Comparison of ENCODE assay signal across 15 cellular contexts in genomic region chr5:142878111-142878510, GRCh38.
DNase-seq lines count a peak whose midpoint lies in the region; ATAC-seq, FAIRE-seq and TF ChIP-seq lines count a peak whose summit lies in the region.
"Had no signal": no experiment of that assay in that cellular context is flagged by ENCODE, and none has a peak within 500 bp of the region (broad histone marks: within the 10 kb centered on the region; RNA-seq: fewer than 3 reads in every experiment).

No MANE protein-coding gene starts in this region.

- no peak overlapping the region for H4K5ac ChIP-seq in H1 (ENCODE audit: insufficient read length, low read depth, low read length)

- DNase-seq in Calu3 = no peak
- DNase-seq in astrocyte (ENCODE audit: low read depth) = peak; percentile 71
- no peak for DNase-seq in H1 (ENCODE audit: low read depth in 1 of 2, low spot score in 2 of 2)
- no peak for DNase-seq in stimulated activated effector memory CD8-positive, alpha-beta T cell treated with anti-CD3 and anti-CD28 coated beads, Interleukin-12 subunit alpha, Interleukin-12 subunit beta, amount 100 ng/mL, for 72 hours (ENCODE audit: low spot score in 2 of 2)
- no peak for DNase-seq in upper lobe of right lung
- no peak for DNase-seq in activated CD8-positive, alpha-beta memory T cell treated with anti-CD3 and anti-CD28 coated beads, Interleukin-2, amount 10 ng/mL, durations not matched to agents 7 days and 5 days
- no peak for DNase-seq in upper lobe of left lung
- DNase-seq in left lobe of liver (ENCODE audit: low spot score) = no peak
- DNase-seq: ACHN; BE2C; CD4-positive, alpha-beta T cell; DMS79 treated with DMSO at 0.1 percent for 48 hours; GF-D8 had no signal

- H3K27me3 Mint-ChIP-seq in Calu3 (ENCODE audit: unreplicated experiment) = no peaks in the 10 kb centered on the region
- peaks cover 11% of the 10 kb centered on the region for H3K27me3 Mint-ChIP-seq in astrocyte (ENCODE audit: low read depth, unreplicated experiment)
- no peaks in the 10 kb centered on the region for H3K27me3 Mint-ChIP-seq in activated CD8-positive, alpha-beta memory T cell treated with anti-CD3 and anti-CD28 coated beads, Interleukin-2, amount 10 ng/mL, durations not matched to agents 7 days and 5 days
- H3K27me3 Mint-ChIP-seq: CD4-positive, alpha-beta T cell had no signal

- no peak for TF ChIP-seq CTCF in Calu3 (IDR thresholded peaks at IDR 0.05; ENCODE audit: unreplicated experiment)
- no peak for TF ChIP-seq CTCF in astrocyte (IDR thresholded peaks at IDR 0.05; ENCODE audit: insufficient read depth, low read depth, low read length)
- no peak for TF ChIP-seq CTCF in H1 (IDR thresholded peaks at IDR 0.05; ENCODE audit: control extremely low read depth in 1 of 3, insufficient read depth in 1 of 3, low read depth in 1 of 3, low read length in 3 of 3)
- no peak for TF ChIP-seq CTCF in upper lobe of right lung (IDR thresholded peaks at IDR 0.05)
- no peak for TF ChIP-seq CTCF in upper lobe of left lung (IDR thresholded peaks at IDR 0.05)

- no peak overlapping the region for H2BK5ac ChIP-seq in H1 (ENCODE audit: low read depth, low read length)

- H2AFZ ChIP-seq in astrocyte (ENCODE audit: low read depth, low read length) (no peak overlapping the region), H1 (ENCODE audit: low read length) (no peak overlapping the region)

- H2BK12ac ChIP-seq in H1 (ENCODE audit: low read depth, low read length) = peak overlapping the region; percentile 65; the same call in 1 of the 2 replicates

- H3K79me2 ChIP-seq in astrocyte (ENCODE audit: insufficient read depth, low read length) (no peaks in the 10 kb centered on the region), H1 (ENCODE audit: control insufficient read depth in 1 of 2, insufficient read depth in 2 of 2, low read length in 2 of 2) (no peaks in the 10 kb centered on the region)

- POLR2A ChIA-PET in H1 (lab: Charles Lee; ENCODE audit: partially characterized antibody) = no interaction called here

- intact Hi-C loops in Calu3 (cut with micrococcal nuclease; ENCODE audit: unreplicated experiment) = no loop called here
- intact Hi-C loops in upper lobe of right lung (cut with DNase I) = loop anchor here (5.0 kb wide), 1 partner anchor 161 kb away; no protein-coding TSS in a partner anchor

- peaks cover 14% of the 10 kb centered on the region for H3K4me1 ChIP-seq in astrocyte (ENCODE audit: insufficient read depth, low read length)
- H3K4me1 ChIP-seq in H1 (replicated peaks in 1 of 4; ENCODE audit: control insufficient read depth in 3 of 4, insufficient read depth in 4 of 4, low read length in 3 of 4) = peaks cover 10 to 21% (median 15%) of the 10 kb centered on the region in 4 experiments
- peaks cover 43% of the 10 kb centered on the region for H3K4me1 ChIP-seq in upper lobe of right lung
- peaks cover 41 to 51% (median 49%) of the 10 kb centered on the region in 4 donors for H3K4me1 ChIP-seq in upper lobe of left lung
- H3K4me1 ChIP-seq: HAP-1 had no signal

- H3K23me2 ChIP-seq in H1 (ENCODE audit: low read depth, low read length) = no peaks in the 10 kb centered on the region

- no TSS peak for BruUV-seq in Calu3 (replicated peaks; lab: Mats Ljungman, UMichigan)

- H3K79me1 ChIP-seq in H1 (ENCODE audit: low read depth, low read length) = no peaks in the 10 kb centered on the region

- no peaks in the 10 kb centered on the region for H4K20me1 ChIP-seq in astrocyte (ENCODE audit: insufficient read depth, low read length)
- no peaks in the 10 kb centered on the region for H4K20me1 ChIP-seq in H1 (replicated peaks in 1 of 2; ENCODE audit: control insufficient read depth in 1 of 2, insufficient read depth in 2 of 2, low read length in 2 of 2)

- H3K4me1 Mint-ChIP-seq in Calu3 (ENCODE audit: low read depth, unreplicated experiment) (peaks cover 59% of the 10 kb centered on the region), astrocyte (ENCODE audit: low read depth, unreplicated experiment) (peaks cover 19% of the 10 kb centered on the region)
- H3K4me1 Mint-ChIP-seq in stimulated activated effector memory CD8-positive, alpha-beta T cell treated with anti-CD3 and anti-CD28 coated beads, Interleukin-12 subunit alpha, Interleukin-12 subunit beta, amount 100 ng/mL, for 72 hours = peaks cover 6% of the 10 kb centered on the region
- H3K4me1 Mint-ChIP-seq in activated CD8-positive, alpha-beta memory T cell treated with anti-CD3 and anti-CD28 coated beads, Interleukin-2, amount 10 ng/mL, durations not matched to agents 7 days and 5 days = peaks cover 4% of the 10 kb centered on the region

- no peak for TF ChIP-seq RAD21 in H1 (IDR thresholded peaks at IDR 0.05 in 1 of 2, conservative IDR thresholded peaks at IDR 0.05 in 1 of 2; ENCODE audit: low read depth in 2 of 2, low read length in 2 of 2)

- no peak overlapping the region for H3K4me3 Mint-ChIP-seq in Calu3 (ENCODE audit: low read depth, unreplicated experiment)
- no peak overlapping the region for H3K4me3 Mint-ChIP-seq in astrocyte (ENCODE audit: unreplicated experiment)
- no peak overlapping the region for H3K4me3 Mint-ChIP-seq in stimulated activated effector memory CD8-positive, alpha-beta T cell treated with anti-CD3 and anti-CD28 coated beads, Interleukin-12 subunit alpha, Interleukin-12 subunit beta, amount 100 ng/mL, for 72 hours
- H3K4me3 Mint-ChIP-seq in activated CD8-positive, alpha-beta memory T cell treated with anti-CD3 and anti-CD28 coated beads, Interleukin-2, amount 10 ng/mL, durations not matched to agents 7 days and 5 days = no peak overlapping the region
- H3K4me3 Mint-ChIP-seq: CD4-positive, alpha-beta T cell had no signal

- H3K27me3 ChIP-seq in astrocyte (ENCODE audit: insufficient read depth, low read length) = no peaks in the 10 kb centered on the region
- no peaks in the 10 kb centered on the region for H3K27me3 ChIP-seq in H1 (replicated peaks in 1 of 4; ENCODE audit: control insufficient read depth in 3 of 4, extremely low read depth in 1 of 4, insufficient read depth in 3 of 4, low read length in 3 of 4)
- no peaks in the 10 kb centered on the region for H3K27me3 ChIP-seq in upper lobe of right lung
- H3K27me3 ChIP-seq in upper lobe of left lung = no peaks in the 10 kb centered on the region
- H3K27me3 ChIP-seq: BE2C had no signal

- 87% methylated on average over 7 of the region's 7 CpGs; no CpG with 5 or more reads in 1 of the 2 experiments for WGBS in H1 (ENCODE audit: extremely low coverage in 1 of 2, insufficient coverage in 1 of 2, insufficient read length in 1 of 2, insufficient replicate concordance in 2 of 2, low coverage in 1 of 2, low lambda C conversion rate in 2 of 2, missing lambda C conversion rate in 1 of 2), 2 experiments
- 78 to 82% methylated on average over 7 of the region's 7 CpGs for WGBS in upper lobe of left lung, 2 donors

- ATAC-seq in stimulated activated effector memory CD8-positive, alpha-beta T cell treated with anti-CD3 and anti-CD28 coated beads, Interleukin-12 subunit alpha, Interleukin-12 subunit beta, amount 100 ng/mL, for 72 hours = no peak
- ATAC-seq in upper lobe of right lung (no peak), upper lobe of left lung (ENCODE audit: low FRiP score in 2 of 2) (no peak), left lobe of liver (no peak)
- no peak for ATAC-seq in activated CD8-positive, alpha-beta memory T cell treated with anti-CD3 and anti-CD28 coated beads, Interleukin-2, amount 10 ng/mL, durations not matched to agents 7 days and 5 days

- TF ChIP-seq POLR2A in H1 (IDR thresholded peaks at IDR 0.05; ENCODE audit: control extremely low read depth in 1 of 2, low read depth in 2 of 2, low read length in 2 of 2) (no peak), upper lobe of left lung (IDR thresholded peaks at IDR 0.05) (no peak)

- H3K4me2 ChIP-seq in astrocyte (ENCODE audit: low read length) (no peak overlapping the region), H1 (ENCODE audit: insufficient read depth in 1 of 2, low read depth in 2 of 2, low read length in 2 of 2) (no peak overlapping the region)

- FAIRE-seq in astrocyte (lab: Jason Lieb, UNC) (no peak), H1 (lab: Jason Lieb, UNC) (no peak)
- FAIRE-seq: A204.1 had no signal

- H3K9me3 ChIP-seq in astrocyte (ENCODE audit: insufficient read depth, low read depth, low read length) = no peaks in the 10 kb centered on the region
- H3K9me3 ChIP-seq in H1 (ENCODE audit: insufficient read depth in 2 of 2, low read depth in 1 of 2, low read length in 1 of 2) = no peaks in the 10 kb centered on the region
- no peaks in the 10 kb centered on the region for H3K9me3 ChIP-seq in upper lobe of right lung
- H3K9me3 ChIP-seq in upper lobe of left lung = no peaks in the 10 kb centered on the region
- H3K9me3 ChIP-seq: BE2C, HAP-1 had no signal

- H3K4me3 ChIP-seq in astrocyte (ENCODE audit: insufficient read depth, low read depth, low read length) = no peak overlapping the region
- H3K4me3 ChIP-seq in H1 (ENCODE audit: extremely low read depth in 1 of 4, insufficient read depth in 2 of 4, low read depth in 3 of 4, low read length in 4 of 4) = no peak overlapping the region
- H3K4me3 ChIP-seq in upper lobe of right lung = no peak overlapping the region
- no peak overlapping the region for H3K4me3 ChIP-seq in upper lobe of left lung
- H3K4me3 ChIP-seq: HAP-1 had no signal

- H3K36me3 Mint-ChIP-seq in Calu3 (ENCODE audit: insufficient read depth, unreplicated experiment) (peaks cover 34% of the 10 kb centered on the region), astrocyte (ENCODE audit: low read depth, unreplicated experiment) (peaks cover 4% of the 10 kb centered on the region)
- H3K36me3 Mint-ChIP-seq in stimulated activated effector memory CD8-positive, alpha-beta T cell treated with anti-CD3 and anti-CD28 coated beads, Interleukin-12 subunit alpha, Interleukin-12 subunit beta, amount 100 ng/mL, for 72 hours = peaks cover 24% of the 10 kb centered on the region
- H3K36me3 Mint-ChIP-seq in activated CD8-positive, alpha-beta memory T cell treated with anti-CD3 and anti-CD28 coated beads, Interleukin-2, amount 10 ng/mL, durations not matched to agents 7 days and 5 days = no peaks in the 10 kb centered on the region

- H3K23ac ChIP-seq in H1 (ENCODE audit: insufficient read length) = no peak overlapping the region

- no peak overlapping the region for H4K8ac ChIP-seq in H1 (ENCODE audit: extremely low read depth, insufficient read depth, low read length)

- no peak overlapping the region for H3K18ac ChIP-seq in H1 (ENCODE audit: extremely low read depth, low read length)

- H3K14ac ChIP-seq in H1 (ENCODE audit: insufficient read length) = no peak overlapping the region

- H3K36me3 ChIP-seq in astrocyte (ENCODE audit: insufficient read depth, low read length) = no peaks in the 10 kb centered on the region
- H3K36me3 ChIP-seq in H1 (ENCODE audit: control insufficient read depth in 2 of 4, insufficient read depth in 4 of 4, low read length in 3 of 4) = no peaks in the 10 kb centered on the region
- peaks cover 9% of the 10 kb centered on the region for H3K36me3 ChIP-seq in upper lobe of right lung
- peaks cover 0 to 11% (median 0%) of the 10 kb centered on the region in 4 donors for H3K36me3 ChIP-seq in upper lobe of left lung
- H3K36me3 ChIP-seq: BE2C, HAP-1 had no signal

- H2AK5ac ChIP-seq in H1 (ENCODE audit: low read depth, low read length) = peak overlapping the region; percentile 76; the same call in 1 of the 2 replicates

- no peak overlapping the region for H4K91ac ChIP-seq in H1 (replicated peaks; ENCODE audit: insufficient read length, low read length)

- H2BK20ac ChIP-seq in H1 (ENCODE audit: low read length) = no peak overlapping the region

- no peak overlapping the region for H2BK120ac ChIP-seq in H1 (replicated peaks; ENCODE audit: low read depth, low read length)

- H3K27ac ChIP-seq in astrocyte (ENCODE audit: low read depth, low read length) (no peak overlapping the region), H1 (ENCODE audit: low read depth, low read length) (no peak overlapping the region), upper lobe of right lung (no peak overlapping the region), upper lobe of left lung (no peak overlapping the region)

- no peak overlapping the region for H2BK15ac ChIP-seq in H1 (ENCODE audit: low read length)

- H3K9me3 Mint-ChIP-seq in Calu3 (ENCODE audit: low read depth, unreplicated experiment) (no peaks in the 10 kb centered on the region), astrocyte (ENCODE audit: unreplicated experiment) (no peaks in the 10 kb centered on the region)
- no peaks in the 10 kb centered on the region for H3K9me3 Mint-ChIP-seq in stimulated activated effector memory CD8-positive, alpha-beta T cell treated with anti-CD3 and anti-CD28 coated beads, Interleukin-12 subunit alpha, Interleukin-12 subunit beta, amount 100 ng/mL, for 72 hours
- no peaks in the 10 kb centered on the region for H3K9me3 Mint-ChIP-seq in activated CD8-positive, alpha-beta memory T cell treated with anti-CD3 and anti-CD28 coated beads, Interleukin-2, amount 10 ng/mL, durations not matched to agents 7 days and 5 days (ENCODE audit: low read depth)
- H3K9me3 Mint-ChIP-seq: CD4-positive, alpha-beta T cell had no signal

- no peak for TF ChIP-seq EP300 in H1 (IDR thresholded peaks at IDR 0.05; ENCODE audit: borderline replicate concordance in 1 of 2, low read depth in 2 of 2, low read length in 2 of 2)
- no peak for TF ChIP-seq EP300 in upper lobe of left lung (IDR thresholded peaks at IDR 0.05)

- CTCF ChIA-PET in Calu3 (lab: Charles Lee) = interaction anchor here (1.0 to 5.0 kb wide), 4 partner anchors 10 to 165 kb away, joined by 3 to 31 read pairs (median 12); no protein-coding TSS in a partner anchor
- CTCF ChIA-PET in H1 (lab: Charles Lee; ENCODE audit: partially characterized antibody) = interaction anchor here (1.6 to 26.2 kb wide), 8 partner anchors 11 to 179 kb away, joined by 4 to 632 read pairs (median 36); partner anchors contain the start of gene ARHGAP26
- CTCF ChIA-PET in activated CD8-positive, alpha-beta memory T cell treated with anti-CD3 and anti-CD28 coated beads, Interleukin-2, amount 10 ng/mL, durations not matched to agents 7 days and 5 days (lab: Charles Lee) = interaction anchor here (3.9 to 12.7 kb wide), 4 partner anchors 9 to 161 kb away, joined by 33 to 349 read pairs (median 96); no protein-coding TSS in a partner anchor

- H3K4ac ChIP-seq in H1 (replicated peaks; ENCODE audit: insufficient read length, low read depth, low read length) = no peak overlapping the region

- no peak overlapping the region for H3K56ac ChIP-seq in H1 (replicated peaks; ENCODE audit: insufficient read length, low read depth, low read length)

- peak overlapping the region; percentile 29 for H3K27ac Mint-ChIP-seq in Calu3 (ENCODE audit: unreplicated experiment)
- H3K27ac Mint-ChIP-seq in astrocyte (ENCODE audit: unreplicated experiment) = no peak overlapping the region
- H3K27ac Mint-ChIP-seq in stimulated activated effector memory CD8-positive, alpha-beta T cell treated with anti-CD3 and anti-CD28 coated beads, Interleukin-12 subunit alpha, Interleukin-12 subunit beta, amount 100 ng/mL, for 72 hours = peak overlapping the region; percentile 17
- no peak overlapping the region for H3K27ac Mint-ChIP-seq in activated CD8-positive, alpha-beta memory T cell treated with anti-CD3 and anti-CD28 coated beads, Interleukin-2, amount 10 ng/mL, durations not matched to agents 7 days and 5 days
- H3K27ac Mint-ChIP-seq: CD4-positive, alpha-beta T cell had no signal

- H3K9ac ChIP-seq in astrocyte (ENCODE audit: low read length) = no peak overlapping the region
- no peak overlapping the region for H3K9ac ChIP-seq in H1 (replicated peaks in 1 of 4; ENCODE audit: extremely low read depth in 1 of 4, low read depth in 3 of 4, low read length in 3 of 4)

Comparison
In these comparisons a context has a peak if more than half of its experiments do, and no peak if none do; other contexts are left out.
1. H3K27ac Mint-ChIP-seq: peak in Calu3 (single experiment) and stimulated activated effector memory CD8-positive, alpha-beta T cell treated with anti-CD3 and anti-CD28 coated beads, Interleukin-12 subunit alpha, Interleukin-12 subunit beta, amount 100 ng/mL, for 72 hours (single experiment); none in astrocyte (single experiment) and activated CD8-positive, alpha-beta memory T cell treated with anti-CD3 and anti-CD28 coated beads, Interleukin-2, amount 10 ng/mL, durations not matched to agents 7 days and 5 days (single experiment).